Comparison of ENCODE assay signal across 9 cellular contexts in genomic region chr12:52741378-52742195, GRCh38. TPM values are rescaled to one million over a fixed set of nuclear protein-coding genes. Genes with fewer than 3 reads are reported as not detected.
DNase-seq lines count a peak whose midpoint lies in the region; ATAC-seq and TF ChIP-seq lines count a peak whose summit lies in the region.
"Had no signal": no experiment of that assay in that cellular context is flagged by ENCODE, and none has a peak within 500 bp of the region (broad histone marks: within the 10 kb centered on the region; RNA-seq: fewer than 3 reads in every experiment).

No MANE protein-coding gene starts in this region.

- no peak overlapping the region for H3K27ac ChIP-seq in body of pancreas
- H3K27ac ChIP-seq in lung (ENCODE audit: low read depth in 1 of 2, low read length in 1 of 2), result no peak overlapping the region

- TF ChIP-seq POLR2A in body of pancreas (IDR thresholded peaks at IDR 0.05), result no peak

- ATAC-seq in body of pancreas (peak; percentile 47), lung (ENCODE audit: insufficient read depth, low FRiP score) (no peak)

- H3K27me3 ChIP-seq in body of pancreas, result no peaks in the 10 kb centered on the region
- H3K27me3 ChIP-seq in lung (ENCODE audit: control insufficient read depth, insufficient read depth), result peaks cover 3% of the 10 kb centered on the region

- TF ChIP-seq CTCF in body of pancreas (IDR thresholded peaks at IDR 0.05), result no peak
- TF ChIP-seq CTCF in lung (IDR thresholded peaks at IDR 0.05; ENCODE audit: control extremely low read depth, extremely low read depth), result no peak

- H3K9me3 ChIP-seq in body of pancreas, result no peaks in the 10 kb centered on the region
- H3K9me3 ChIP-seq in lung (ENCODE audit: control insufficient read depth in 2 of 2, insufficient read depth in 1 of 2, low read length in 1 of 2), result peaks cover 0 to 5% of the 10 kb centered on the region in 2 donors

- H3K4me3 ChIP-seq in body of pancreas (no peak overlapping the region), lung (no peak overlapping the region)

- WGBS in body of pancreas, 2 donors, result 11 to 16% methylated on average over 13 to 15 of the region's 16 CpGs
- 15 to 19% methylated on average over 16 of the region's 16 CpGs for WGBS in lung, 2 donors

- H3K4me1 ChIP-seq in body of pancreas (no peaks in the 10 kb centered on the region), lung (ENCODE audit: control insufficient read depth in 2 of 2, insufficient read depth in 2 of 2, low read length in 2 of 2) (no peaks in the 10 kb centered on the region)

- H3K36me3 ChIP-seq in body of pancreas (replicated peaks in 1 of 2; ENCODE audit: insufficient read depth in 1 of 2, low read depth in 2 of 2), result no peaks in the 10 kb centered on the region
- no peaks in the 10 kb centered on the region for H3K36me3 ChIP-seq in lung (ENCODE audit: control insufficient read depth in 2 of 2, insufficient read depth in 2 of 2, low read length in 2 of 2)

- DNase-seq in DMS53 (lab: John Stamatoyannopoulos, UW) (peak; percentile 51), DMS53 treated with DMSO at 0.1 percent for 48 hours (lab: John Stamatoyannopoulos, UW; ENCODE audit: unreplicated experiment) (no peak), T1000 (lab: John Stamatoyannopoulos, UW) (peak; percentile 30), body of pancreas (peak; percentile 59 to 72 (median 68)), lung (ENCODE audit: low spot score) (peak; percentile 50), SKM-1 treated with dmso at 0.1 percent for 144 hours (lab: John Stamatoyannopoulos, UW; ENCODE audit: unreplicated experiment) (no peak), NCI-H524 (lab: John Stamatoyannopoulos, UW) (no peak)
- peak; percentile 4 to 32 for DNase-seq in stimulated activated CD8-positive, alpha-beta memory T cell treated with anti-CD3 and anti-CD28 coated beads, Interleukin-7, amount 100 ng/mL, for 48 hours (ENCODE audit: extremely low read depth in 1 of 2, low read depth in 1 of 2)

- intact Hi-C loops in body of pancreas (cut with DNase I), result no loop called here

RNA-seq across cellular contexts. Expression of gene KRT76, which starts 35.6 kb away (rescaled TPM):
- not detected for total RNA-seq in body of pancreas
- not detected for total RNA-seq in lung
- polyA plus RNA-seq in lung, result not detected
- total RNA-seq: subcutaneous adipose tissue had no signal

RNA-seq across cellular contexts. Expression of gene KRT77, which starts 38.3 kb away (rescaled TPM):
- total RNA-seq in body of pancreas (not detected), lung (not detected)
- not detected for polyA plus RNA-seq in lung

RNA-seq across cellular contexts. Expression of gene KRT3, which starts 54.3 kb away (rescaled TPM):
- total RNA-seq in body of pancreas, result not detected
- total RNA-seq in lung, result not detected
- not detected for polyA plus RNA-seq in lung
- total RNA-seq: subcutaneous adipose tissue had no signal

Comparison
In these comparisons a context has a peak if more than half of its experiments do, and no peak if none do; other contexts are left out.
1. DNase-seq: peak in DMS53 (single experiment), T1000 (single experiment), body of pancreas (4 of 4), lung (single experiment) and stimulated activated CD8-positive, alpha-beta memory T cell treated with anti-CD3 and anti-CD28 coated beads, Interleukin-7, amount 100 ng/mL, for 48 hours (2 of 2); none in DMS53 treated with DMSO at 0.1 percent for 48 hours (single experiment), SKM-1 treated with dmso at 0.1 percent for 144 hours (single experiment) and NCI-H524 (0 of 2).